21 cellular contexts compared by ENCODE assay signal in genomic region chr4:37884855-37885487, GRCh38. TPM values are rescaled to one million over a fixed set of nuclear protein-coding genes. Genes with fewer than 3 reads are reported as not detected.
DNase-seq lines count a peak whose midpoint lies in the region; ATAC-seq and TF ChIP-seq lines count a peak whose summit lies in the region.
"Had no signal": no experiment of that assay in that cellular context is flagged by ENCODE, and none has a peak within 500 bp of the region (broad histone marks: within the 10 kb centered on the region; RNA-seq: fewer than 3 reads in every experiment).

No MANE protein-coding gene starts in this region.

- WGBS in trophoblast cell (ENCODE audit: extremely low coverage, insufficient coverage, insufficient read length) = no CpG with 5 or more reads among the region's 3 CpGs

- no peak overlapping the region for H2BK12ac ChIP-seq in trophoblast cell (ENCODE audit: low read length)

- no peak overlapping the region for H3K18ac ChIP-seq in trophoblast cell (ENCODE audit: low read length)

- no peaks in the 10 kb centered on the region for H3K9me3 Mint-ChIP-seq in stimulated activated naive CD8-positive, alpha-beta T cell treated with anti-CD3 and anti-CD28 coated beads, Interleukin-15, amount 100 ng/mL, for 72 hours
- H3K9me3 Mint-ChIP-seq in osteocyte (ENCODE audit: unreplicated experiment) = no peaks in the 10 kb centered on the region
- H3K9me3 Mint-ChIP-seq: activated CD4-positive, alpha-beta T cell treated with anti-CD3 and anti-CD28 coated beads, Interleukin-2, amount 10 ng/mL, durations not matched to agents 24 days and 14 days; nephron progenitor cell had no signal

- no peak overlapping the region for H3K4me2 ChIP-seq in trophoblast cell (ENCODE audit: low read length)

- H3K9ac ChIP-seq in trophoblast cell (ENCODE audit: low read length) = peak overlapping the region; percentile 57

- H3K23ac ChIP-seq in trophoblast cell (ENCODE audit: low read length) = no peak overlapping the region

- no peak overlapping the region for H3K4me3 ChIP-seq in trophoblast cell (ENCODE audit: low read depth, low read length)
- H3K4me3 ChIP-seq: prostate gland had no signal

- no peaks in the 10 kb centered on the region for H3K36me3 ChIP-seq in trophoblast cell (ENCODE audit: control insufficient read depth in 1 of 2, insufficient read depth in 2 of 2, low read length in 2 of 2)
- H3K36me3 ChIP-seq: prostate gland had no signal

- no peak overlapping the region for H3K14ac ChIP-seq in trophoblast cell (ENCODE audit: low read length)

- H3K79me1 ChIP-seq in trophoblast cell (ENCODE audit: low read length) = peaks cover 2% of the 10 kb centered on the region

- H3K27me3 Mint-ChIP-seq in stimulated activated naive CD8-positive, alpha-beta T cell treated with anti-CD3 and anti-CD28 coated beads, Interleukin-15, amount 100 ng/mL, for 72 hours = peaks cover 6% of the 10 kb centered on the region
- H3K27me3 Mint-ChIP-seq in osteocyte (ENCODE audit: unreplicated experiment) = peaks cover 38% of the 10 kb centered on the region

- no peak overlapping the region for H2AFZ ChIP-seq in trophoblast cell (ENCODE audit: insufficient read depth, low read length, poor library complexity)

- H2BK120ac ChIP-seq in trophoblast cell (ENCODE audit: insufficient read depth, low read length, poor library complexity) = no peak overlapping the region

- no peak for TF ChIP-seq CTCF in osteocyte (IDR thresholded peaks at IDR 0.05)

- peak; percentile 69 for ATAC-seq in stimulated activated naive CD8-positive, alpha-beta T cell treated with anti-CD3 and anti-CD28 coated beads, Interleukin-15, Interleukin-2, amounts not matched to agents 100 U/mL and 50 U/mL, for 24 hours
- no peak for ATAC-seq in stimulated activated naive CD8-positive, alpha-beta T cell treated with anti-CD3 and anti-CD28 coated beads, Interleukin-15, amount 100 ng/mL, for 72 hours
- ATAC-seq in Right ventricle myocardium superior (ENCODE audit: poor library complexity) (peak; percentile 83), HG03135 (IDR thresholded peaks at IDR 0.05; ENCODE audit: unreplicated experiment) (no peak), GM21737 (IDR thresholded peaks at IDR 0.05; ENCODE audit: unreplicated experiment) (no peak)

- no peak overlapping the region for H4K12ac ChIP-seq in trophoblast cell (ENCODE audit: low read depth, low read length)

- H3K9me3 ChIP-seq in trophoblast cell (ENCODE audit: insufficient read depth, low read depth, low read length) = peaks cover 1% of the 10 kb centered on the region
- H3K9me3 ChIP-seq: prostate gland had no signal

- no peak for DNase-seq in stimulated activated naive CD8-positive, alpha-beta T cell treated with anti-CD3 and anti-CD28 coated beads, Interleukin-15, Interleukin-2, amounts not matched to agents 100 U/mL and 50 U/mL, for 24 hours
- DNase-seq in stimulated activated naive CD8-positive, alpha-beta T cell treated with anti-CD3 and anti-CD28 coated beads, Interleukin-15, amount 100 ng/mL, for 72 hours = no peak
- DNase-seq in Right ventricle myocardium superior = no peak
- DNase-seq in trophoblast cell = no peak
- DNase-seq in nucleus accumbens (lab: John Stamatoyannopoulos, UW) = no peak
- DNase-seq in osteocyte (ENCODE audit: extremely low spot score, unreplicated experiment) = no peak
- DNase-seq: activated CD4-positive, alpha-beta T cell treated with anti-CD3 and anti-CD28 coated beads, Interleukin-2, amount 10 ng/mL, durations not matched to agents 24 days and 14 days; activated CD8-positive, alpha-beta memory T cell treated with anti-CD3 and anti-CD28 coated beads, Interleukin-2, amount 50 U/mL, for 4 hours; activated gamma-delta T cell; amygdala; cerebellar nuclear complex; effector CD8-positive, alpha-beta T cell; NCI-H1694 treated with DMSO at 0.1 percent for 48 hours; nephron progenitor cell; stimulated activated CD4-positive, alpha-beta T cell treated with anti-CD3 and anti-CD28 coated beads, Interleukin-12 subunit alpha, Interleukin-12 subunit beta, amount 100 ng/mL, for 4 hours; stimulated activated CD8-positive, alpha-beta memory T cell treated with anti-CD3 and anti-CD28 coated beads, Interleukin-4, amount 100 ng/mL, for 48 hours; SW 1271 had no signal

- no peaks in the 10 kb centered on the region for H3K36me3 Mint-ChIP-seq in osteocyte (ENCODE audit: unreplicated experiment)

- peaks cover 13% of the 10 kb centered on the region for H3K27me3 ChIP-seq in trophoblast cell (ENCODE audit: insufficient read depth, low read length)

- no peak overlapping the region for H2BK5ac ChIP-seq in trophoblast cell (ENCODE audit: low read depth, low read length, poor library complexity)

- no peak overlapping the region for H2AK5ac ChIP-seq in trophoblast cell (ENCODE audit: low read length)

- H3K4me1 ChIP-seq in trophoblast cell (ENCODE audit: control insufficient read depth in 1 of 2, insufficient read depth in 2 of 2, low read length in 2 of 2) = peaks cover 0 to 1% of the 10 kb centered on the region in 2 experiments
- H3K4me1 ChIP-seq: prostate gland had no signal

- H4K8ac ChIP-seq in trophoblast cell (ENCODE audit: low read depth, low read length) = no peak overlapping the region

- intact Hi-C loops in Right ventricle myocardium superior (cut with DNase I) = loop anchor here (5.0 kb wide), 1 partner anchor 58 kb away; the partner anchor contains the start of gene PGM2

- H3K27ac ChIP-seq in trophoblast cell (ENCODE audit: low read depth, low read length) = no peak overlapping the region
- H3K27ac ChIP-seq: C4-2B had no signal

- no peak overlapping the region for H3K4me3 Mint-ChIP-seq in stimulated activated naive CD8-positive, alpha-beta T cell treated with anti-CD3 and anti-CD28 coated beads, Interleukin-15, amount 100 ng/mL, for 72 hours
- no peak overlapping the region for H3K4me3 Mint-ChIP-seq in osteocyte (ENCODE audit: unreplicated experiment)
- H3K4me3 Mint-ChIP-seq: activated CD4-positive, alpha-beta T cell treated with anti-CD3 and anti-CD28 coated beads, Interleukin-2, amount 10 ng/mL, durations not matched to agents 24 days and 14 days; nephron progenitor cell had no signal

- peaks cover 24% of the 10 kb centered on the region for H3K4me1 Mint-ChIP-seq in stimulated activated naive CD8-positive, alpha-beta T cell treated with anti-CD3 and anti-CD28 coated beads, Interleukin-15, amount 100 ng/mL, for 72 hours
- H3K4me1 Mint-ChIP-seq in osteocyte (ENCODE audit: unreplicated experiment) = peaks cover 3% of the 10 kb centered on the region

- H3K4ac ChIP-seq in trophoblast cell (ENCODE audit: low read depth, low read length) = no peak overlapping the region

- no peak overlapping the region for H4K91ac ChIP-seq in trophoblast cell (ENCODE audit: low read depth, low read length)

- no peak overlapping the region for H3K27ac Mint-ChIP-seq in stimulated activated naive CD8-positive, alpha-beta T cell treated with anti-CD3 and anti-CD28 coated beads, Interleukin-15, amount 100 ng/mL, for 72 hours
- no peak overlapping the region for H3K27ac Mint-ChIP-seq in osteocyte (ENCODE audit: unreplicated experiment)
- H3K27ac Mint-ChIP-seq: activated CD4-positive, alpha-beta T cell treated with anti-CD3 and anti-CD28 coated beads, Interleukin-2, amount 10 ng/mL, durations not matched to agents 24 days and 14 days; nephron progenitor cell had no signal

- no peaks in the 10 kb centered on the region for H3K79me2 ChIP-seq in trophoblast cell (ENCODE audit: control insufficient read depth, insufficient read depth, low read length, poor library complexity)

RNA-seq across cellular contexts. Expression of gene TBC1D1, which starts 5.9 kb away (rescaled TPM):
- total RNA-seq in Right ventricle myocardium superior = 125 TPM
- polyA plus RNA-seq in trophoblast cell (2013) = 148 and 163 TPM in 2 replicates
- 46.2 and 46.9 TPM in 2 replicates for total RNA-seq in osteocyte

RNA-seq across cellular contexts. Expression of gene PGM2, which starts 58.5 kb away (rescaled TPM):
- total RNA-seq in Right ventricle myocardium superior (15.6 TPM), osteocyte (19.8 and 25.8 TPM in 2 replicates)
- 35.6 and 35.8 TPM in 2 replicates for polyA plus RNA-seq in trophoblast cell (2013)

Comparison
In these comparisons a context has a peak if more than half of its experiments do, and no peak if none do; other contexts are left out.
1. ATAC-seq: peak in stimulated activated naive CD8-positive, alpha-beta T cell treated with anti-CD3 and anti-CD28 coated beads, Interleukin-15, Interleukin-2, amounts not matched to agents 100 U/mL and 50 U/mL, for 24 hours (single experiment) and Right ventricle myocardium superior (single experiment); none in stimulated activated naive CD8-positive, alpha-beta T cell treated with anti-CD3 and anti-CD28 coated beads, Interleukin-15, amount 100 ng/mL, for 72 hours (single experiment), HG03135 (single experiment) and GM21737 (single experiment).